In the genomic region with DNA sequence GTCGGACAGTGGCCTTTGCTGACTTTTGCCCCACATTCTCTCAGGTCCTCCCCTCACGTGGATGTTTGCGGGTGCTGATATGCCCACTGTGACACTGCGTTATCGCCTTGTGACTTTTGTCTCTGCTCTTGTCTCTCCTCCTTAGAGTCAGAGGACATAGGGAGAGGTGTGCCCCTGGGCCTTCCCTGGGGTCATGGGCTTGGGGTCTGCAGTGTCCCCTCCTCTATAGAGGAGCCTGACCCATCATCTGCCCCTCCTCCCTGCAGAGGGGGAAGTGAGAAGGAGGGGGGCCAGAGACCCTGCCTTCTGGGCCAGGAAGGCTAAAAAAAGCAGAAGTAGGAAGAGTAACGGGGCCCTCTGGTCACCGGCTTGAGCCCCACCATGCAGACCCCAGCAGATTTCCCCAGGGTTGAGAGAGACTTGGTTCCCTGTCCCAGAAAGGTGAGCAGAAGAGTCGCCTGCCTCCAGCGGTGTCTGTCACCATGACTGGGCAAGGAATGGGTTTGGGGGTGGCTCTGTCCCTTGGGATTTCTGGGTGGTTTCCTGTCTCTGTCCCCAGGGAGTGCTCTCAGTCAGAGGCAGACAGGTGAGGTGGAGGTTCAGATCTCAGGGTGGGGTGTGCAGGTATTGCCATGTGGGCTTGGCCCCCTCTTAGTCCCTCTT, we compare ENCODE assay signal across 8 cellular contexts. TPM values are rescaled to one million over a fixed set of nuclear protein-coding genes. Genes with fewer than 3 reads are reported as not detected.
DNase-seq lines count a peak whose midpoint lies in the region; ATAC-seq, FAIRE-seq and TF ChIP-seq lines count a peak whose summit lies in the region.
"Had no signal": no experiment of that assay in that cellular context is flagged by ENCODE, and none has a peak within 500 bp of the region (broad histone marks: within the 10 kb centered on the region; RNA-seq: fewer than 3 reads in every experiment).

No MANE protein-coding gene starts in this region.

- H3K4me1 ChIP-seq in effector memory CD4-positive, alpha-beta T cell (ENCODE audit: control insufficient read depth, insufficient read depth, low read length, poor library complexity, severe bottlenecking), result peaks cover 79% of the 10 kb centered on the region
- no peaks in the 10 kb centered on the region for H3K4me1 ChIP-seq in gastrocnemius medialis

- H3K4me3 Mint-ChIP-seq in HFFc6, result no peak overlapping the region

- no peaks in the 10 kb centered on the region for H3K36me3 Mint-ChIP-seq in HFFc6 (ENCODE audit: low read depth)

- FAIRE-seq in GM12891 (lab: Jason Lieb, UNC), result no peak

- H3K9me3 ChIP-seq in effector memory CD4-positive, alpha-beta T cell (ENCODE audit: control insufficient read depth, low read length), result no peaks in the 10 kb centered on the region
- H3K9me3 ChIP-seq in gastrocnemius medialis, result no peaks in the 10 kb centered on the region
- H3K9me3 ChIP-seq: SJSA1 had no signal

- intact Hi-C loops in gastrocnemius medialis (cut with DNase I; ENCODE audit: low total_unique reads), result no loop called here

- TF ChIP-seq POLR2A in GM12891 (IDR thresholded peaks at IDR 0.05; ENCODE audit: low read depth, low read length) (no peak), gastrocnemius medialis (IDR thresholded peaks at IDR 0.05) (no peak)

- H3K27me3 Mint-ChIP-seq in HFFc6 (ENCODE audit: insufficient read depth), result peaks cover 8% of the 10 kb centered on the region

- peaks cover 3% of the 10 kb centered on the region for H3K36me3 ChIP-seq in effector memory CD4-positive, alpha-beta T cell (ENCODE audit: control insufficient read depth, insufficient read depth, low read length)
- no peaks in the 10 kb centered on the region for H3K36me3 ChIP-seq in gastrocnemius medialis

- TF ChIP-seq CTCF in gastrocnemius medialis (IDR thresholded peaks at IDR 0.05 in 4 of 5, conservative IDR thresholded peaks at IDR 0.05 in 1 of 5), result no peak
- TF ChIP-seq CTCF in HFFc6 (IDR thresholded peaks at IDR 0.05), result no peak

- DNase-seq in GM12891 (ENCODE audit: insufficient read length, low spot score), result no peak
- DNase-seq in NOMO-1 treated with DMSO at 0.1 percent for 48 hours (lab: John Stamatoyannopoulos, UW; ENCODE audit: unreplicated experiment), result peak; percentile 24
- no peak for DNase-seq in effector memory CD4-positive, alpha-beta T cell
- no peak for DNase-seq in gastrocnemius medialis
- no peak for DNase-seq in inferior parietal cortex (ENCODE audit: extremely low spot score)
- no peak for DNase-seq in HFFc6

- H3K27ac ChIP-seq in effector memory CD4-positive, alpha-beta T cell (ENCODE audit: insufficient read depth, low read length, poor library complexity, severe bottlenecking), result peak overlapping the region; percentile 83
- H3K27ac ChIP-seq in skin epidermis, result peak overlapping the region; percentile 8 to 98 (median 88)
- peak overlapping the region in 2 of 4 donors; percentile 13 to 34 for H3K27ac ChIP-seq in gastrocnemius medialis
- H3K27ac ChIP-seq: SJSA1 had no signal

- no peaks in the 10 kb centered on the region for H3K9me3 Mint-ChIP-seq in HFFc6

- no peak overlapping the region for H3K4me3 ChIP-seq in effector memory CD4-positive, alpha-beta T cell (ENCODE audit: insufficient read depth, low read depth, low read length, poor library complexity, severe bottlenecking)
- H3K4me3 ChIP-seq in skin epidermis (peak overlapping the region in 2 of 7 experiments; percentile 1 to 2), gastrocnemius medialis (no peak overlapping the region)
- H3K4me3 ChIP-seq: SJSA1 had no signal

- no peak overlapping the region for H3K27ac Mint-ChIP-seq in HFFc6

- no peaks in the 10 kb centered on the region for H3K4me1 Mint-ChIP-seq in HFFc6 (ENCODE audit: low read depth)

- in situ Hi-C loops in gastrocnemius medialis (cut with MboI; ENCODE audit: low sequenced_read_pairs in 4 of 4), result no loop called here

- ATAC-seq in gastrocnemius medialis, result no peak

- H3K27me3 ChIP-seq in effector memory CD4-positive, alpha-beta T cell (replicated peaks; ENCODE audit: control insufficient read depth, insufficient read depth, low read length, poor library complexity, severe bottlenecking), result no peaks in the 10 kb centered on the region
- H3K27me3 ChIP-seq in gastrocnemius medialis, result no peaks in the 10 kb centered on the region
- H3K27me3 ChIP-seq: SJSA1 had no signal

TF ChIP-seq in GM12891, 5 proteins besides CTCF, POLR2A, EP300 and RAD21:
- peak; percentile 77 for TF ChIP-seq SPI1 (IDR thresholded peaks at IDR 0.05; ENCODE audit: low read depth, low read length)
- no peak for TF ChIP-seq PAX5 (IDR thresholded peaks at IDR 0.05; ENCODE audit: insufficient read depth, low read length, severe bottlenecking)
TF ChIP-seq in GM12891: peak in this region for 1.

RNA-seq across cellular contexts. Expression of gene RPS6KA1, which starts 13.4 kb away (rescaled TPM):
- polyA plus RNA-seq in GM12891 (2012; ENCODE audit: low read depth, missing spikeins), result 86.7 TPM
- total RNA-seq in gastrocnemius medialis, result 1 to 10 TPM; 1.5 to 3.5 (median 3.0) TPM
- 1 to 10 TPM; 1.5 to 2.6 (median 1.7) TPM for total RNA-seq in HFFc6 (2021; fragmentation: NEBNext Ultra II Directional; extraction: Animal tissue kit (Norgen Biotek cat#: 25700))
